1 cellular context compared by ENCODE assay signal in the genomic region with DNA sequence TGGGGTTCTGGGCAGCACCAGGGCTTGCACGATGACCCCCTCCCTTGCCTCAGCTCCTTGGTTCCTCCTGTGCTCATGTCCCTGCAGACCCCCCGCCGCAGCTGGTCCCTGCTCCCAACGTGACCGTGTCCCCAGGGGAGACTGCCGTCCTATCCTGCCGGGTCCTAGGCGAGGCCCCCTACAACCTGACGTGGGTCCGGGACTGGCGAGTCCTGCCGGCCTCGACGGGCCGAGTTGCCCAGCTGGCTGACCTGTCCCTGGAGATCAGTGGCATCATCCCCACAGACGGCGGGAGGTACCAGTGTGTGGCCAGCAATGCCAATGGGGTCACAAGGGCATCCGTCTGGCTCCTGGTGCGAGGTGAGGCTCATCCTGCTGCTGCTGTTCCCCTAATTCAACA.
TF ChIP-seq lines count a peak whose summit lies in the region.

No MANE protein-coding gene starts in this region.

TF ChIP-seq in H1, 55 proteins besides CTCF, POLR2A, EP300 and RAD21 (continued from another document):
- TF ChIP-seq CTBP2 (IDR thresholded peaks at IDR 0.05; ENCODE audit: borderline replicate concordance, insufficient read depth, insufficient read length, low read length) = no peak
TF ChIP-seq in H1: peak in this region for 0.
